13 cellular contexts compared by ENCODE assay signal in genomic region chr11:30487200-30487898, GRCh38.
DNase-seq lines count a peak whose midpoint lies in the region; ATAC-seq and TF ChIP-seq lines count a peak whose summit lies in the region.
"Had no signal": no experiment of that assay in that cellular context is flagged by ENCODE, and none has a peak within 500 bp of the region (broad histone marks: within the 10 kb centered on the region; RNA-seq: fewer than 3 reads in every experiment).

No MANE protein-coding gene starts in this region.

- DNase-seq in SKM-1 treated with dmso at 0.1 percent for 144 hours (lab: John Stamatoyannopoulos, UW; ENCODE audit: unreplicated experiment) (peak; percentile 91), left cardiac atrium (peak; percentile 22), progenitor cell of endocrine pancreas (ENCODE audit: low spot score, unreplicated experiment) (no peak), NCI-H345 treated with DMSO at 0.1 percent for 48 hours (lab: John Stamatoyannopoulos, UW; ENCODE audit: unreplicated experiment) (no peak), HFFc6 (no peak)
- DNase-seq in activated CD4-positive, alpha-beta T cell treated with anti-CD3 and anti-CD28 coated beads for 1 hour, result no peak
- DNase-seq: activated CD8-positive, alpha-beta memory T cell treated with anti-CD3 and anti-CD28 coated beads, Interleukin-2, amount 50 U/mL, for 4 hours; NCI-H1092 treated with DMSO at 0.1 percent for 48 hours; small intestine had no signal

- no peak overlapping the region for H3K4me3 ChIP-seq in HEK293 (ENCODE audit: low read depth, low read length)

- peaks cover 11% of the 10 kb centered on the region for H3K4me1 ChIP-seq in HEK293 (ENCODE audit: control insufficient read depth, insufficient read depth, low read length)

- ATAC-seq in left cardiac atrium (peak in 1 of 2 donors; percentile 79), HG03571 (IDR thresholded peaks at IDR 0.05; ENCODE audit: unreplicated experiment) (no peak)

- H3K4me1 Mint-ChIP-seq in progenitor cell of endocrine pancreas (ENCODE audit: low read depth) (peaks cover 25% of the 10 kb centered on the region), HFFc6 (ENCODE audit: low read depth) (no peaks in the 10 kb centered on the region)
- H3K4me1 Mint-ChIP-seq: B cell had no signal

- H3K27ac Mint-ChIP-seq in progenitor cell of endocrine pancreas (peak overlapping the region; percentile 54), HFFc6 (no peak overlapping the region)
- H3K27ac Mint-ChIP-seq: B cell; T-helper 2 cell treated with Interferon-gamma antibody and Interleukin-4, amounts not matched to agents 5 μg/mL and 100 μg/mL, for 36 hours had no signal

- no peak overlapping the region for H3K27ac ChIP-seq in HEK293 (ENCODE audit: extremely low read depth, low read depth, low read length)

- H3K9me3 ChIP-seq in HEK293 (ENCODE audit: control insufficient read depth, insufficient read depth, low read depth, low read length), result no peaks in the 10 kb centered on the region

- no peaks in the 10 kb centered on the region for H3K36me3 ChIP-seq in HEK293 (ENCODE audit: control insufficient read depth in 2 of 2, insufficient read depth in 1 of 2, low read length in 2 of 2)

- intact Hi-C loops in left cardiac atrium (cut with DNase I), result no loop called here

- H3K9me3 Mint-ChIP-seq in progenitor cell of endocrine pancreas (ENCODE audit: low read depth) (no peaks in the 10 kb centered on the region), HFFc6 (peaks cover 28% of the 10 kb centered on the region)
- H3K9me3 Mint-ChIP-seq: T-helper 2 cell treated with Interferon-gamma antibody and Interleukin-4, amounts not matched to agents 5 μg/mL and 100 μg/mL, for 36 hours had no signal

- CTCF ChIA-PET in HEK293 (lab: Yijun Ruan, JAX), result no interaction called here

- H3K27me3 Mint-ChIP-seq in progenitor cell of endocrine pancreas, result no peaks in the 10 kb centered on the region
- no peaks in the 10 kb centered on the region for H3K27me3 Mint-ChIP-seq in HFFc6 (ENCODE audit: insufficient read depth)

- H3K36me3 Mint-ChIP-seq in progenitor cell of endocrine pancreas (ENCODE audit: insufficient read depth) (no peaks in the 10 kb centered on the region), HFFc6 (ENCODE audit: low read depth) (no peaks in the 10 kb centered on the region)

- POLR2A ChIA-PET in HEK293 (lab: Yijun Ruan, JAX), result no interaction called here

- no peak for TF ChIP-seq CTCF in HEK293 (tag by site-specific recombination; IDR thresholded peaks at IDR 0.05)
- TF ChIP-seq CTCF in progenitor cell of endocrine pancreas (IDR thresholded peaks at IDR 0.05; ENCODE audit: unreplicated experiment), result no peak
- TF ChIP-seq CTCF in HFFc6 (IDR thresholded peaks at IDR 0.05), result no peak

- H3K4me3 Mint-ChIP-seq in progenitor cell of endocrine pancreas (ENCODE audit: low read depth), result no peak overlapping the region
- no peak overlapping the region for H3K4me3 Mint-ChIP-seq in HFFc6
- H3K4me3 Mint-ChIP-seq: B cell; T-helper 2 cell treated with Interferon-gamma antibody and Interleukin-4, amounts not matched to agents 5 μg/mL and 100 μg/mL, for 36 hours had no signal

TF ChIP-seq in HEK293, 187 proteins besides CTCF, POLR2A, EP300 and RAD21 (continues in another document):
- TF ChIP-seq WT1 (tag by site-specific recombination; IDR thresholded peaks at IDR 0.05), result no peak
- no peak for TF ChIP-seq ZNF341 (tag by site-specific recombination; IDR thresholded peaks at IDR 0.05; ENCODE audit: low read depth)
- TF ChIP-seq ZNF121 (tag by site-specific recombination; IDR thresholded peaks at IDR 0.05), result peak; percentile 84; the same call in 1 of the 2 replicates
- TF ChIP-seq ZNF626 (tag by site-specific recombination; IDR thresholded peaks at IDR 0.05), result no peak
- TF ChIP-seq ZNF514 (tag by site-specific recombination; IDR thresholded peaks at IDR 0.05), result no peak
- no peak for TF ChIP-seq ZFP3 (tag by site-specific recombination; IDR thresholded peaks at IDR 0.05; ENCODE audit: low read depth)
- peak; percentile 49; the same call in 1 of the 2 replicates for TF ChIP-seq ZIC2 (tag by site-specific recombination; IDR thresholded peaks at IDR 0.05)
- TF ChIP-seq ZNF26 (tag by site-specific recombination; IDR thresholded peaks at IDR 0.05), result no peak
- TF ChIP-seq ZXDB (tag by site-specific recombination; IDR thresholded peaks at IDR 0.05), result 0 out of 2 replicates have a peak, but pooled peaks have one; percentile 42
- TF ChIP-seq ZNF354C (tag by site-specific recombination; IDR thresholded peaks at IDR 0.05; ENCODE audit: borderline replicate concordance, low read depth), result no peak
- 0 out of 2 replicates have a peak, but pooled peaks have one; percentile 14 for TF ChIP-seq ZNF600 (tag by site-specific recombination; IDR thresholded peaks at IDR 0.05)
- no peak for TF ChIP-seq ZNF18 (tag by site-specific recombination; IDR thresholded peaks at IDR 0.05)
- no peak for TF ChIP-seq ZBTB44 (tag by site-specific recombination; IDR thresholded peaks at IDR 0.05)
- TF ChIP-seq ZNF701 (tag by site-specific recombination; IDR thresholded peaks at IDR 0.05), result no peak
- TF ChIP-seq ZNF645 (tag by site-specific recombination; IDR thresholded peaks at IDR 0.05), result no peak
- TF ChIP-seq EGR2 (tag by site-specific recombination; IDR thresholded peaks at IDR 0.05; ENCODE audit: low read depth), result no peak
- TF ChIP-seq YY2 (tag by site-specific recombination; IDR thresholded peaks at IDR 0.05), result no peak
- no peak for TF ChIP-seq ZNF138 (tag by site-specific recombination; IDR thresholded peaks at IDR 0.05; ENCODE audit: borderline replicate concordance)
- no peak for TF ChIP-seq ZNF621 (tag by site-specific recombination; IDR thresholded peaks at IDR 0.05)
- 0 out of 2 replicates have a peak, but pooled peaks have one; percentile 27 for TF ChIP-seq GFI1B (tag by site-specific recombination; IDR thresholded peaks at IDR 0.05)
- no peak for TF ChIP-seq ZBTB21 (tag by site-specific recombination; IDR thresholded peaks at IDR 0.05)
- TF ChIP-seq ZNF48 (tag by site-specific recombination; IDR thresholded peaks at IDR 0.05), result no peak
- no peak for TF ChIP-seq KLF17 (tag by site-specific recombination; IDR thresholded peaks at IDR 0.05)
- no peak for TF ChIP-seq HOXD13 (CRISPR knock-in tag; IDR thresholded peaks at IDR 0.05; ENCODE audit: borderline replicate concordance)

Comparison
In these comparisons a context has a peak if more than half of its experiments do, and no peak if none do; other contexts are left out.
1. DNase-seq: peak in SKM-1 treated with dmso at 0.1 percent for 144 hours (single experiment) and left cardiac atrium (single experiment); none in progenitor cell of endocrine pancreas (single experiment), NCI-H345 treated with DMSO at 0.1 percent for 48 hours (single experiment), activated CD4-positive, alpha-beta T cell treated with anti-CD3 and anti-CD28 coated beads for 1 hour (single experiment) and HFFc6 (single experiment).